Comparison of ENCODE assay signal across 21 cellular contexts in genomic region chr15:77582763-77583162, GRCh38. TPM values are rescaled to one million over a fixed set of nuclear protein-coding genes. Genes with fewer than 3 reads are reported as not detected.
"Had no signal": no experiment of that assay in that cellular context is flagged by ENCODE, and none has a peak within 500 bp of the region (broad histone marks: within the 10 kb centered on the region; RNA-seq: fewer than 3 reads in every experiment).

No MANE protein-coding gene starts in this region.

- H3K27me3 ChIP-seq: neural progenitor cell, right atrium auricular region, upper lobe of right lung had no signal

- DNase-seq: activated CD4-positive, alpha-beta T cell treated with anti-CD3 and anti-CD28 coated beads for 4 hours; activated CD4-positive, alpha-beta T cell treated with anti-CD3 and anti-CD28 coated beads, Interleukin-2, amount 50 U/mL, for 48 hours; activated CD4-positive, CD25-positive, alpha-beta regulatory T cell; activated naive CD4-positive, alpha-beta T cell treated with Interleukin-2 at 50 U/mL for 16 hours; activated naive CD8-positive, alpha-beta T cell treated with anti-CD3 and anti-CD28 coated beads for 36 hours; activated T-cell treated with anti-CD3 and anti-CD28 coated beads, Interleukin-2, amount 50 U/mL, for 48 hours; central memory CD4-positive, alpha-beta T cell; effector memory CD4-positive, alpha-beta T cell; head of caudate nucleus; lower lobe of right lung; mesendoderm; naive thymus-derived CD4-positive, alpha-beta T cell; psoas muscle; stimulated activated CD4-positive, alpha-beta T cell treated with anti-CD3 and anti-CD28 coated beads, Interleukin-12 subunit alpha, Interleukin-12 subunit beta, amount 100 ng/mL, for 4 hours; stimulated activated CD4-positive, alpha-beta T cell treated with anti-CD3 and anti-CD28 coated beads, Interleukin-4, amount 100 ng/mL, for 4 hours; stimulated activated naive CD8-positive, alpha-beta T cell treated with anti-CD3 and anti-CD28 coated beads, Interleukin-15, Interleukin-2, amounts not matched to agents 100 U/mL and 50 U/mL, for 24 hours; T-helper 17 cell; upper lobe of right lung had no signal

- H3K9me3 Mint-ChIP-seq: activated naive CD8-positive, alpha-beta T cell treated with anti-CD3 and anti-CD28 coated beads for 36 hours; naive thymus-derived CD4-positive, alpha-beta T cell; neural progenitor cell had no signal

- H3K9ac ChIP-seq: neural progenitor cell had no signal

- H3K9me3 ChIP-seq: lower lobe of right lung, psoas muscle, right atrium auricular region, upper lobe of right lung had no signal

- H3K4me1 ChIP-seq: lower lobe of right lung, neural progenitor cell, psoas muscle, upper lobe of right lung had no signal

- H3K27me3 Mint-ChIP-seq: activated naive CD8-positive, alpha-beta T cell treated with anti-CD3 and anti-CD28 coated beads for 36 hours; naive thymus-derived CD4-positive, alpha-beta T cell had no signal

- H3K4me1 Mint-ChIP-seq: activated naive CD8-positive, alpha-beta T cell treated with anti-CD3 and anti-CD28 coated beads for 36 hours; naive thymus-derived CD4-positive, alpha-beta T cell; T-helper 17 cell had no signal

- H3K36me3 ChIP-seq: lower lobe of right lung, neural progenitor cell, right atrium auricular region, upper lobe of right lung had no signal

- H3K4me3 Mint-ChIP-seq: activated naive CD8-positive, alpha-beta T cell treated with anti-CD3 and anti-CD28 coated beads for 36 hours; naive thymus-derived CD4-positive, alpha-beta T cell; neural progenitor cell; T-helper 17 cell had no signal

- H3K27ac ChIP-seq: lower lobe of right lung, neural progenitor cell, psoas muscle, right atrium auricular region, upper lobe of right lung had no signal

- ATAC-seq: esophagus mucosa; naive thymus-derived CD4-positive, alpha-beta T cell; stimulated activated naive CD8-positive, alpha-beta T cell treated with anti-CD3 and anti-CD28 coated beads, Interleukin-15, Interleukin-2, amounts not matched to agents 100 U/mL and 50 U/mL, for 24 hours; T-helper 17 cell; upper lobe of right lung had no signal

- H2AFZ ChIP-seq: neural progenitor cell had no signal

- H3K27ac Mint-ChIP-seq: activated naive CD8-positive, alpha-beta T cell treated with anti-CD3 and anti-CD28 coated beads for 36 hours; naive thymus-derived CD4-positive, alpha-beta T cell; neural progenitor cell; T-helper 17 cell had no signal

- H3K36me3 Mint-ChIP-seq: activated naive CD8-positive, alpha-beta T cell treated with anti-CD3 and anti-CD28 coated beads for 36 hours; naive thymus-derived CD4-positive, alpha-beta T cell; neural progenitor cell had no signal

- H3K4me3 ChIP-seq: lower lobe of right lung, neural progenitor cell, psoas muscle, right atrium auricular region, upper lobe of right lung had no signal

- H3K4me2 ChIP-seq: neural progenitor cell had no signal

RNA-seq across cellular contexts. Expression of gene LINGO1, which starts 49.9 kb away (rescaled TPM):
- total RNA-seq: activated naive CD8-positive, alpha-beta T cell treated with anti-CD3 and anti-CD28 coated beads for 36 hours; naive thymus-derived CD4-positive, alpha-beta T cell; T-helper 17 cell had no signal
- polyA plus RNA-seq: naive thymus-derived CD4-positive, alpha-beta T cell had no signal
